ENCODE assay signal across 12 cellular contexts in genomic region chr10:125037145-125037544, GRCh38.
DNase-seq lines count a peak whose midpoint lies in the region; ATAC-seq and TF ChIP-seq lines count a peak whose summit lies in the region.
"Had no signal": no experiment of that assay in that cellular context is flagged by ENCODE, and none has a peak within 500 bp of the region (broad histone marks: within the 10 kb centered on the region; RNA-seq: fewer than 3 reads in every experiment).

No MANE protein-coding gene starts in this region.

- CTCF ChIA-PET in mammary epithelial cell (lab: Charles Lee; ENCODE audit: low non-redundant PET), result interaction anchor here (0.6 kb wide), 1 partner anchor 110 kb away, joined by 4 read pairs; no protein-coding TSS in a partner anchor

- H3K36me3 Mint-ChIP-seq in activated naive CD4-positive, alpha-beta T cell treated with anti-CD3 and anti-CD28 coated beads, Interleukin-2, amount 50 U/mL, for 72 hours, result no peaks in the 10 kb centered on the region

- DNase-seq in mammary epithelial cell, result peak; percentile 86
- DNase-seq in left colon, result no peak
- DNase-seq in activated naive CD4-positive, alpha-beta T cell treated with anti-CD3 and anti-CD28 coated beads, Interleukin-2, amount 50 U/mL, for 72 hours (ENCODE audit: low spot score in 2 of 2), result no peak
- DNase-seq in SKM-1 (lab: John Stamatoyannopoulos, UW; ENCODE audit: unreplicated experiment), result no peak
- DNase-seq in NAMALWA (ENCODE audit: low spot score), result no peak
- DNase-seq: activated CD4-positive, alpha-beta T cell treated with anti-CD3 and anti-CD28 coated beads, Interleukin-2, amount 50 U/mL, for 1 hour; BE2C had no signal

- intact Hi-C loops in mammary epithelial cell (cut with micrococcal nuclease) (no loop called here), left colon (cut with DNase I, micrococcal nuclease) (no loop called here)

- TF ChIP-seq CTCF in mammary epithelial cell (conservative IDR thresholded peaks at IDR 0.05 in 1 of 2, IDR thresholded peaks at IDR 0.05 in 1 of 2; ENCODE audit: extremely low read depth in 1 of 2, insufficient read depth in 1 of 2, low read depth in 1 of 2, low read length in 2 of 2), result no peak

- H3K79me2 ChIP-seq in ACC112 (ENCODE audit: control insufficient read depth, insufficient read depth, low read length, unreplicated experiment) (peaks cover 44% of the 10 kb centered on the region), mammary epithelial cell (ENCODE audit: insufficient read depth, low read length) (peaks cover 90% of the 10 kb centered on the region)

- H3K36me3 ChIP-seq in ACC112 (ENCODE audit: insufficient read depth, low read length) (no peaks in the 10 kb centered on the region), HUES64 (ENCODE audit: insufficient read depth, low read length) (peaks cover 63% of the 10 kb centered on the region), mammary epithelial cell (ENCODE audit: insufficient read depth, low read length) (peaks cover 3% of the 10 kb centered on the region)

- in situ Hi-C loops in mammary epithelial cell (cut with MboI; ENCODE audit: low sequenced_read_pairs in 2 of 2), result no loop called here

- no peaks in the 10 kb centered on the region for H4K20me1 ChIP-seq in mammary epithelial cell (ENCODE audit: insufficient read depth, low read length)

- no peak overlapping the region for H2AFZ ChIP-seq in ACC112 (ENCODE audit: low read length, unreplicated experiment)
- no peak overlapping the region for H2AFZ ChIP-seq in mammary epithelial cell (ENCODE audit: low read depth, low read length)

- no peak overlapping the region for H3K27ac Mint-ChIP-seq in activated naive CD4-positive, alpha-beta T cell treated with anti-CD3 and anti-CD28 coated beads, Interleukin-2, amount 50 U/mL, for 72 hours

- H3K27me3 ChIP-seq in ACC112 (ENCODE audit: insufficient read depth, low read length) (no peaks in the 10 kb centered on the region), HUES64 (ENCODE audit: insufficient read depth, low read length) (no peaks in the 10 kb centered on the region), mammary epithelial cell (ENCODE audit: insufficient read depth, low read length) (no peaks in the 10 kb centered on the region)
- H3K27me3 ChIP-seq: ascending aorta, BE2C had no signal

- WGBS in HUES64, result 88% methylated on average over 3 of the region's 3 CpGs
- WGBS in mammary epithelial cell (ENCODE audit: low coverage, missing lambda C conversion rate), result 6% methylated on average over 3 of the region's 3 CpGs

- BruUV-seq in mammary epithelial cell (replicated peaks; lab: Mats Ljungman, UMichigan), result no TSS peak

- no peaks in the 10 kb centered on the region for H3K9me3 Mint-ChIP-seq in activated naive CD4-positive, alpha-beta T cell treated with anti-CD3 and anti-CD28 coated beads, Interleukin-2, amount 50 U/mL, for 72 hours

- H3K9ac ChIP-seq in HUES64 (ENCODE audit: low read depth, low read length) (no peak overlapping the region), mammary epithelial cell (ENCODE audit: insufficient read depth, low read length) (peak overlapping the region; percentile 9)

- peak overlapping the region; percentile 19 for H3K4me2 ChIP-seq in mammary epithelial cell (ENCODE audit: insufficient read depth, low read depth, low read length)

- H3K4me1 ChIP-seq in ACC112 (ENCODE audit: control insufficient read depth, insufficient read depth, low read length, unreplicated experiment), result peaks cover 42% of the 10 kb centered on the region
- peaks cover 52% of the 10 kb centered on the region for H3K4me1 ChIP-seq in HUES64 (ENCODE audit: insufficient read depth, low read length)
- peaks cover 47% of the 10 kb centered on the region for H3K4me1 ChIP-seq in mammary epithelial cell (ENCODE audit: insufficient read depth, low read length)

- H3K4me3 ChIP-seq in ACC112 (ENCODE audit: low read depth, low read length) (no peak overlapping the region), HUES64 (ENCODE audit: low read length) (no peak overlapping the region), mammary epithelial cell (replicated peaks in 1 of 3; ENCODE audit: insufficient read depth in 1 of 3, low read depth in 2 of 3, low read length in 3 of 3) (no peak overlapping the region)
- H3K4me3 ChIP-seq: ascending aorta, K562 had no signal

- ATAC-seq in left colon (peak; percentile 65), HG03025 (IDR thresholded peaks at IDR 0.05; ENCODE audit: low FRiP score, unreplicated experiment) (no peak)
- no peak for ATAC-seq in activated naive CD4-positive, alpha-beta T cell treated with anti-CD3 and anti-CD28 coated beads, Interleukin-2, amount 50 U/mL, for 72 hours
- ATAC-seq: K562 had no signal

- dilution Hi-C loops in mammary epithelial cell (cut with HindIII; ENCODE audit: low sequenced_read_pairs), result no loop called here

- H3K9me3 ChIP-seq in HUES64 (ENCODE audit: insufficient read depth, low read depth, low read length) (no peaks in the 10 kb centered on the region), mammary epithelial cell (replicated peaks; ENCODE audit: insufficient read depth, low read length) (no peaks in the 10 kb centered on the region)
- H3K9me3 ChIP-seq: ascending aorta, BE2C had no signal

- peak overlapping the region; percentile 5 for H3K27ac ChIP-seq in ACC112 (ENCODE audit: low read depth, low read length)
- peak overlapping the region; percentile 3; the same call in 1 of the 2 replicates for H3K27ac ChIP-seq in HUES64 (ENCODE audit: low read depth, low read length)
- H3K27ac ChIP-seq in mammary epithelial cell (ENCODE audit: insufficient read depth, low read depth, low read length), result peak overlapping the region; percentile 63

Comparison
In these comparisons a context has a peak if more than half of its experiments do, and no peak if none do; other contexts are left out.
1. H3K27ac ChIP-seq: peak in every context shown above with its lines; median percentile 63 in mammary epithelial cell; 5 in ACC112; 3 in HUES64.